Comparison of ENCODE assay signal across 8 cellular contexts in the genomic region with DNA sequence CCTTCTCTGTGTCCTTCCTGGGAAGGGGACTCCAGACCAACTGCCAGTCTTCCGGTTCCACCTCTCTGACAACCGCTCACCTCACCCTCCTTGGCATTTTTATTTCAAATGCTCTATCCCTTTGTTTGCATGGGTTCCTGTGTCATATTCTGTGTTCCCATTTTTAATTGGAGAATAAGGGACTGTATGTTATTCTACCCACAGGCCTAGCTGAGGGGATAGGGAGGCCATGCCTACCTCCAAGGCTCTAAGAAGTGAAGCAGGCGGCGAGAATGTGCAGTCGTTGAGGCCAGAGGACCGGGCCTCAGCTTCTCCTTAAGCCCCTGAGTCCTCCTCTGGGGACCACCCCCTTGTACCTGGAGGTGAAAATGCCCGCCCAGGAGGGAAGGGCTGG. TPM values are rescaled to one million over a fixed set of nuclear protein-coding genes. Genes with fewer than 3 reads are reported as not detected.
A peak's percentile ranks its signal among the peaks of the same experiment; 100 is the strongest.
DNase-seq lines count a peak whose midpoint lies in the region; ATAC-seq, FAIRE-seq and TF ChIP-seq lines count a peak whose summit lies in the region.

No MANE protein-coding gene starts in this region.

- H3K27me3 Mint-ChIP-seq in astrocyte (ENCODE audit: low read depth, unreplicated experiment) = peaks cover 4% of the 10 kb centered on the region

- no peaks in the 10 kb centered on the region for H3K36me3 Mint-ChIP-seq in astrocyte (ENCODE audit: low read depth, unreplicated experiment)

- H3K4me3 ChIP-seq in astrocyte (ENCODE audit: insufficient read depth, low read depth, low read length) (peak overlapping the region; percentile 74), right lobe of liver (peak overlapping the region; percentile 97 to 99 (median 98)), transverse colon (peak overlapping the region; percentile 95 to 98 (median 97))

- H3K4me3 Mint-ChIP-seq in astrocyte (ENCODE audit: unreplicated experiment) = peak overlapping the region; percentile 76

- peaks cover 18% of the 10 kb centered on the region for H3K4me1 ChIP-seq in astrocyte (ENCODE audit: insufficient read depth, low read length)
- H3K4me1 ChIP-seq in right lobe of liver = peaks cover 0 to 32% (median 13%) of the 10 kb centered on the region in 4 donors
- H3K4me1 ChIP-seq in transverse colon = peaks cover 16 to 47% (median 41%) of the 10 kb centered on the region in 4 donors

- no peak overlapping the region for H3K27ac ChIP-seq in astrocyte (ENCODE audit: low read depth, low read length)
- peak overlapping the region; percentile 87 to 94 (median 89) for H3K27ac ChIP-seq in right lobe of liver
- H3K27ac ChIP-seq in transverse colon = peak overlapping the region; percentile 92 to 97 (median 96)

- DNase-seq in DMS53 treated with DMSO at 0.1 percent for 48 hours (lab: John Stamatoyannopoulos, UW; ENCODE audit: unreplicated experiment) (peak; percentile 40), astrocyte (ENCODE audit: low read depth) (no peak), right lobe of liver (no peak), transverse colon (no peak), amygdala (lab: John Stamatoyannopoulos, UW) (no peak), cortex of kidney (lab: John Stamatoyannopoulos, UW) (no peak), NCI-H1092 treated with DMSO at 0.1 percent for 48 hours (lab: John Stamatoyannopoulos, UW) (no peak)

- peaks cover 19% of the 10 kb centered on the region for H3K4me1 Mint-ChIP-seq in astrocyte (ENCODE audit: low read depth, unreplicated experiment)

- peaks cover 39% of the 10 kb centered on the region for H3K79me2 ChIP-seq in astrocyte (ENCODE audit: insufficient read depth, low read length)

- H4K20me1 ChIP-seq in astrocyte (ENCODE audit: insufficient read depth, low read length) = peaks cover 37% of the 10 kb centered on the region

- no peak for TF ChIP-seq POLR2A in right lobe of liver (IDR thresholded peaks at IDR 0.05)
- no peak for TF ChIP-seq POLR2A in transverse colon (IDR thresholded peaks at IDR 0.05)

- H3K36me3 ChIP-seq in astrocyte (ENCODE audit: insufficient read depth, low read length) (no peaks in the 10 kb centered on the region), right lobe of liver (peaks cover 0 to 3% (median under 1%) of the 10 kb centered on the region in 4 donors), transverse colon (peaks cover 0 to 1% (median 0%) of the 10 kb centered on the region in 4 donors)

- H3K4me2 ChIP-seq in astrocyte (ENCODE audit: low read length) = peak overlapping the region; percentile 95

- TF ChIP-seq CTCF in astrocyte (IDR thresholded peaks at IDR 0.05; ENCODE audit: insufficient read depth, low read depth, low read length) (no peak), right lobe of liver (IDR thresholded peaks at IDR 0.05) (no peak), transverse colon (IDR thresholded peaks at IDR 0.05) (no peak)

- peak overlapping the region; percentile 98 for H2AFZ ChIP-seq in astrocyte (ENCODE audit: low read depth, low read length)

- in situ Hi-C loops in transverse colon (cut with MboI; ENCODE audit: low pct_ligation_motif_present in 1 of 4, low pct_unique_long_range_greater_than_20kb in 1 of 4, low sequenced_read_pairs in 3 of 4) = no loop called here

- no peaks in the 10 kb centered on the region for H3K9me3 Mint-ChIP-seq in astrocyte (ENCODE audit: unreplicated experiment)

- H3K27me3 ChIP-seq in astrocyte (ENCODE audit: insufficient read depth, low read length) (no peaks in the 10 kb centered on the region), right lobe of liver (no peaks in the 10 kb centered on the region), transverse colon (no peaks in the 10 kb centered on the region)

- intact Hi-C loops in right lobe of liver (cut with DNase I) = no loop called here
- intact Hi-C loops in transverse colon (cut with DNase I; ENCODE audit: low total_unique reads) = no loop called here

- peak; percentile 6 for ATAC-seq in HG03457 (IDR thresholded peaks at IDR 0.05; ENCODE audit: unreplicated experiment)
- peak in 1 of 4 donors; percentile 2 for ATAC-seq in right lobe of liver

- no peak for FAIRE-seq in astrocyte (lab: Jason Lieb, UNC)

- peak overlapping the region; percentile 88 for H3K9ac ChIP-seq in astrocyte (ENCODE audit: low read length)

- no peaks in the 10 kb centered on the region for H3K9me3 ChIP-seq in astrocyte (ENCODE audit: insufficient read depth, low read depth, low read length)
- H3K9me3 ChIP-seq in right lobe of liver = no peaks in the 10 kb centered on the region
- no peaks in the 10 kb centered on the region for H3K9me3 ChIP-seq in transverse colon

- TF ChIP-seq EP300 in transverse colon (IDR thresholded peaks at IDR 0.05; ENCODE audit: low read depth) = no peak

- 28% methylated on average over 4 of the region's 7 CpGs for whole genome bisulfite sequencing in right lobe of liver (ENCODE audit: insufficient coverage, low coverage, low lambda C conversion rate, missing lambda C conversion rate)
- WGBS in transverse colon (ENCODE audit: low coverage in 1 of 2), 2 donors = 18 to 19% methylated on average over 2 to 7 of the region's 7 CpGs

- H3K27ac Mint-ChIP-seq in astrocyte (ENCODE audit: unreplicated experiment) = no peak overlapping the region

RNA-seq across cellular contexts. Expression of gene WDR5, which starts 0.9 kb away (rescaled TPM):
- 26.2 and 28.1 TPM in 2 replicates for total RNA-seq in astrocyte
- 10 to 100 TPM; 16.6 to 24.0 (median 19.9) TPM for total RNA-seq in right lobe of liver
- 10 to 100 TPM in 3 of 4 donors, 1 to 10 TPM in 1; 8.2 to 95.7 (median 16.3) TPM for total RNA-seq in transverse colon

RNA-seq across cellular contexts. Expression of gene RNU6ATAC, which starts 29.4 kb away (rescaled TPM):
- total RNA-seq in astrocyte (31.8 and 59.4 TPM in 2 replicates), right lobe of liver (10 to 100 TPM in 4 of 6 experiments, not detected in 2; 17.4 to 91.1 (median 42.6) TPM), transverse colon (not detected)
